Comparison of ENCODE assay signal across 8 cellular contexts in genomic region chr19:38734426-38735256, GRCh38. TPM values are rescaled to one million over a fixed set of nuclear protein-coding genes. Genes with fewer than 3 reads are reported as not detected.
DNase-seq lines count a peak whose midpoint lies in the region; ATAC-seq and TF ChIP-seq lines count a peak whose summit lies in the region.

No MANE protein-coding gene starts in this region.

- no peak for ATAC-seq in GM19397 (IDR thresholded peaks at IDR 0.05; ENCODE audit: unreplicated experiment)

- 45% methylated on average over 10 of the region's 13 CpGs for WGBS in mammary epithelial cell (ENCODE audit: low coverage, missing lambda C conversion rate)
- no CpG with 5 or more reads among the region's 13 CpGs for WGBS in mesendoderm (ENCODE audit: extremely low coverage, insufficient coverage, low lambda C conversion rate)

- BruUV-seq in mammary epithelial cell (replicated peaks; lab: Mats Ljungman, UMichigan), result no TSS peak

- H3K27ac ChIP-seq in mammary epithelial cell (ENCODE audit: insufficient read depth, low read depth, low read length), result peak overlapping the region; percentile 0
- H3K27ac ChIP-seq in mesendoderm (ENCODE audit: low read depth, low read length), result peak overlapping the region; percentile 12
- peak overlapping the region; percentile 69 for H3K27ac ChIP-seq in vagina

- no peaks in the 10 kb centered on the region for H3K9me3 ChIP-seq in mammary epithelial cell (replicated peaks; ENCODE audit: insufficient read depth, low read length)
- no peaks in the 10 kb centered on the region for H3K9me3 ChIP-seq in vagina

- H2BK15ac ChIP-seq in mesendoderm (replicated peaks; ENCODE audit: low read depth), result no peak overlapping the region

- peak overlapping the region; percentile 20 for H3K18ac ChIP-seq in mesendoderm (ENCODE audit: low read length)

- CTCF ChIA-PET in mammary epithelial cell (lab: Charles Lee; ENCODE audit: low non-redundant PET), result no interaction called here

- dilution Hi-C loops in mammary epithelial cell (cut with HindIII; ENCODE audit: low sequenced_read_pairs), result no loop called here

- peaks cover 14% of the 10 kb centered on the region for H3K36me3 ChIP-seq in mammary epithelial cell (ENCODE audit: insufficient read depth, low read length)
- H3K36me3 ChIP-seq in mesendoderm (ENCODE audit: control insufficient read depth, insufficient read depth, low read length), result peaks cover 5% of the 10 kb centered on the region
- H3K36me3 ChIP-seq in vagina, result peaks cover 0 to 12% of the 10 kb centered on the region in 2 donors

- H3K4me2 ChIP-seq in mammary epithelial cell (ENCODE audit: insufficient read depth, low read depth, low read length), result peak overlapping the region; percentile 61
- peak overlapping the region; percentile 12 for H3K4me2 ChIP-seq in mesendoderm (ENCODE audit: low read length)

- no peak overlapping the region for H2BK120ac ChIP-seq in mesendoderm (ENCODE audit: low read depth, low read length)

- H4K8ac ChIP-seq in mesendoderm (ENCODE audit: low read depth, low read length), result no peak overlapping the region

- no peak overlapping the region for H4K5ac ChIP-seq in mesendoderm (ENCODE audit: low read length)

- H2AFZ ChIP-seq in mammary epithelial cell (ENCODE audit: low read depth, low read length), result no peak overlapping the region

- TF ChIP-seq POLR2A in vagina (IDR thresholded peaks at IDR 0.05), result no peak

- peak overlapping the region; percentile 81 for H3K56ac ChIP-seq in mesendoderm (ENCODE audit: low read length)

- H2AK5ac ChIP-seq in mesendoderm (ENCODE audit: low read length), result no peak overlapping the region

- TF ChIP-seq CTCF in mammary epithelial cell (conservative IDR thresholded peaks at IDR 0.05 in 1 of 2, IDR thresholded peaks at IDR 0.05 in 1 of 2; ENCODE audit: extremely low read depth in 1 of 2, insufficient read depth in 1 of 2, low read depth in 1 of 2, low read length in 2 of 2), result no peak
- no peak for TF ChIP-seq CTCF in vagina (IDR thresholded peaks at IDR 0.05)

- H3K27me3 ChIP-seq in mammary epithelial cell (ENCODE audit: insufficient read depth, low read length) (no peaks in the 10 kb centered on the region), mesendoderm (ENCODE audit: insufficient read depth, low read length, poor library complexity) (no peaks in the 10 kb centered on the region), vagina (no peaks in the 10 kb centered on the region)

- no peaks in the 10 kb centered on the region for H4K20me1 ChIP-seq in mammary epithelial cell (ENCODE audit: insufficient read depth, low read length)

- DNase-seq in activated T-cell treated with anti-CD3 and anti-CD28 coated beads, Interleukin-2, amount 50 U/mL, for 1 hour, result peak; percentile 52
- DNase-seq in activated T-cell treated with anti-CD3 and anti-CD28 coated beads for 4 hours, result no peak
- peak; percentile 43 for DNase-seq in RPMI8226
- DNase-seq in mammary epithelial cell, result peak; percentile 55
- peak; percentile 50 for DNase-seq in mesendoderm
- DNase-seq in vagina (ENCODE audit: extremely low spot score in 2 of 2), result no peak
- no peak for DNase-seq in NCI-H2196 (lab: John Stamatoyannopoulos, UW; ENCODE audit: unreplicated experiment)

- no peaks in the 10 kb centered on the region for H3K79me1 ChIP-seq in mesendoderm (ENCODE audit: low read length)

- H3K9ac ChIP-seq in mammary epithelial cell (ENCODE audit: insufficient read depth, low read length), result no peak overlapping the region
- H3K9ac ChIP-seq in mesendoderm (ENCODE audit: low read length), result peak overlapping the region; percentile 49

- H2BK5ac ChIP-seq in mesendoderm (ENCODE audit: low read length), result no peak overlapping the region

- no peak overlapping the region for H3K4ac ChIP-seq in mesendoderm (ENCODE audit: low read depth, low read length)

- H3K23ac ChIP-seq in mesendoderm (ENCODE audit: low read length), result no peak overlapping the region

- H3K79me2 ChIP-seq in mammary epithelial cell (ENCODE audit: insufficient read depth, low read length), result no peaks in the 10 kb centered on the region
- no peaks in the 10 kb centered on the region for H3K79me2 ChIP-seq in mesendoderm (ENCODE audit: control insufficient read depth, insufficient read depth, low read length)

- H3K4me3 ChIP-seq in mammary epithelial cell (replicated peaks in 1 of 3; ENCODE audit: insufficient read depth in 1 of 3, low read depth in 2 of 3, low read length in 3 of 3), result peak overlapping the region in 1 of 3 experiments; percentile 13
- H3K4me3 ChIP-seq in mesendoderm (ENCODE audit: low read length), result no peak overlapping the region
- H3K4me3 ChIP-seq in vagina, result no peak overlapping the region

- in situ Hi-C loops in mammary epithelial cell (cut with MboI; ENCODE audit: low sequenced_read_pairs in 2 of 2), result loop anchor here in 1 of 2 donors (25.0 kb wide), 1 partner anchor 103 kb away; the partner anchor contains the start of genes ECH1 and HNRNPL

- intact Hi-C loops in mammary epithelial cell (cut with micrococcal nuclease), result loop anchor here (1.0 to 5.0 kb wide), 3 partner anchors 43 to 196 kb away; partner anchors contain the start of genes MRPS12 and SARS2
- intact Hi-C loops in vagina (cut with DNase I), result no loop called here

- H3K4me1 ChIP-seq in mammary epithelial cell (ENCODE audit: insufficient read depth, low read length) (peaks cover 30% of the 10 kb centered on the region), mesendoderm (ENCODE audit: control insufficient read depth, low read depth, low read length) (no peaks in the 10 kb centered on the region), vagina (peaks cover 38% of the 10 kb centered on the region)

RNA-seq across cellular contexts. Expression of gene CAPN12, which starts 9.6 kb away (rescaled TPM):
- total RNA-seq in mammary epithelial cell, result 1 to 10 TPM in 1 of 2 donors, under 1 TPM in 1; 0.49 to 1.0 TPM
- polyA plus RNA-seq in mammary epithelial cell, result 4.6 TPM
- not detected for polyA minus RNA-seq in mammary epithelial cell
- polyA plus RNA-seq in mesendoderm (2013, experiment 1 of 2), result 6.6 TPM
- 6.5 TPM for polyA plus RNA-seq in mesendoderm (2013, experiment 2 of 2)
- 9.6 TPM for total RNA-seq in vagina

RNA-seq across cellular contexts. Expression of gene LGALS7, which starts 38.7 kb away (rescaled TPM):
- total RNA-seq in mammary epithelial cell (1 to 10 TPM in 1 of 2 donors, not detected in 1; 6.3 TPM), vagina (269 TPM)
- polyA plus RNA-seq in mammary epithelial cell, result 50.4 TPM
- 16.3 TPM for polyA minus RNA-seq in mammary epithelial cell
- not detected for polyA plus RNA-seq in mesendoderm (2013, experiment 1 of 2)
- not detected for polyA plus RNA-seq in mesendoderm (2013, experiment 2 of 2)

RNA-seq across cellular contexts. Expression of gene LGALS7B, which starts 54.4 kb away (rescaled TPM):
- total RNA-seq in mammary epithelial cell (100 to 1,000 TPM in 1 of 2 donors, under 1 TPM in 1; 0.73 to 210 TPM), vagina (760 TPM)
- 688 TPM for polyA plus RNA-seq in mammary epithelial cell
- 2.2 TPM for polyA minus RNA-seq in mammary epithelial cell
- polyA plus RNA-seq in mesendoderm (2013, experiment 1 of 2), result 0.87 TPM
- polyA plus RNA-seq in mesendoderm (2013, experiment 2 of 2), result 0.38 TPM

Comparison
In these comparisons a context has a peak if more than half of its experiments do, and no peak if none do; other contexts are left out.
1. DNase-seq: peak in activated T-cell treated with anti-CD3 and anti-CD28 coated beads, Interleukin-2, amount 50 U/mL, for 1 hour (single experiment), RPMI8226 (single experiment), mammary epithelial cell (single experiment) and mesendoderm (single experiment); none in activated T-cell treated with anti-CD3 and anti-CD28 coated beads for 4 hours (single experiment), vagina (0 of 2) and NCI-H2196 (single experiment).
2. H3K27ac ChIP-seq: peak in every context shown above with its lines; median percentile 69 in vagina; 12 in mesendoderm; 0 in mammary epithelial cell.
3. RNA of gene LGALS7, which starts 38.7 kb away (total RNA-seq): 269 TPM in vagina (single experiment); 6.3 TPM in mammary epithelial cell; every median in the first group is over 10 times any median in the second.